Comparison of ENCODE assay signal across 10 cellular contexts in the genomic region with DNA sequence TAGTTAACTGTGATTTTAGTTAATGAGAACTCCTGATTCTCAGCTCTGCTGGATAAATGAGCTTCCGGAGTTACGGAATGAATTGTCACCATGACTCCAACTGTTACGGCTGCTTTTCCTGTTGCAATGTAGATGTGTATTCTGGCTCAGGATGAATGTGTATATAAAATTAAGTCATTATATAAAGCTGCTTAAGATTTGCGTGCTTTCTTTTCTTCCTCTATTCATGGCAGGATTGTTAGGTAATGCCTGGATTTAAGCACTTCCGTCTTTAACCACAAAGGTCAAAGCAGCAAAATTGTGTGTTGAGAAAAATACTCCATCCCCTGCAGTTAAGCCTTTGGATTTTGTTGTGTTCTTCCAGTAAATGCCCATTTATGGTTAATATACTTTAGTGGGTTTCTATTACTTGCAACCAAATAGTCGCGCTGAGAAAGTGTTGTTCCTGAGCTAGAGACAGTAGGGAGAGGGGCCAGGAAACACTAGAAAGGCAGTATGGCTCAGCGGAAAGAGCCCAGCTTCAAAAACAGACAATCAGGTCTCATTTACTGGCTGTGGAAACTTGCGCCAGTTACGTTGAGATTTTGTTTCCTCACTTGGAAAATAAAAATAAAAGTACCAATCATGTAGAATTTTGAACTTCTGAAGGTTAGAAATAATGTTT. TPM values are rescaled to one million over a fixed set of nuclear protein-coding genes. Genes with fewer than 3 reads are reported as not detected.
DNase-seq lines count a peak whose midpoint lies in the region; ATAC-seq and TF ChIP-seq lines count a peak whose summit lies in the region.
"Had no signal": no experiment of that assay in that cellular context is flagged by ENCODE, and none has a peak within 500 bp of the region (broad histone marks: within the 10 kb centered on the region; RNA-seq: fewer than 3 reads in every experiment).

No MANE protein-coding gene starts in this region.

- no peaks in the 10 kb centered on the region for H3K36me3 Mint-ChIP-seq in activated naive CD4-positive, alpha-beta T cell treated with anti-CD3 and anti-CD28 coated beads, Interleukin-2, amount 10 ng/mL, durations not matched to agents 7 days and 5 days
- H3K36me3 Mint-ChIP-seq in activated naive CD4-positive, alpha-beta T cell treated with anti-CD3 and anti-CD28 coated beads, Interleukin-2, amount 50 U/mL, for 72 hours: no peaks in the 10 kb centered on the region

- no peak for DNase-seq in activated naive CD4-positive, alpha-beta T cell treated with anti-CD3 and anti-CD28 coated beads, Interleukin-2, amount 10 ng/mL, durations not matched to agents 7 days and 5 days
- no peak for DNase-seq in activated naive CD4-positive, alpha-beta T cell treated with anti-CD3 and anti-CD28 coated beads, Interleukin-2, amount 50 U/mL, for 72 hours (ENCODE audit: low spot score in 2 of 2)
- DNase-seq in RWPE1 (ENCODE audit: low spot score) (peak; percentile 7), epithelial cell of esophagus (ENCODE audit: low read depth) (peak; percentile 60), body of pancreas (no peak), posterior cingulate gyrus (no peak), MM.1S (no peak)
- no peak for DNase-seq in effector CD8-positive, alpha-beta T cell (lab: John Stamatoyannopoulos, UW)
- DNase-seq: NCI-H1105 treated with DMSO at 0.1 percent for 48 hours, nephron progenitor cell had no signal

- POLR2A ChIA-PET in RWPE1 (lab: Yijun Ruan, JAX; ENCODE audit: low non-redundant PET): no interaction called here

- intact Hi-C loops in body of pancreas (cut with DNase I): no loop called here
- intact Hi-C loops in posterior cingulate gyrus (cut with DNase I): no loop called here

- H3K27me3 Mint-ChIP-seq in activated naive CD4-positive, alpha-beta T cell treated with anti-CD3 and anti-CD28 coated beads, Interleukin-2, amount 10 ng/mL, durations not matched to agents 7 days and 5 days: no peaks in the 10 kb centered on the region

- CTCF ChIA-PET in activated naive CD4-positive, alpha-beta T cell treated with anti-CD3 and anti-CD28 coated beads, Interleukin-2, amount 10 ng/mL, durations not matched to agents 7 days and 5 days (lab: Charles Lee): interaction anchor here (1.4 kb wide), 1 partner anchor 9 kb away, joined by 7 read pairs; the partner anchor contains the start of gene CCDC175
- CTCF ChIA-PET in RWPE1 (lab: Yijun Ruan, JAX): interaction anchor here (1.1 kb wide), 1 partner anchor 9 kb away, joined by 6 read pairs; the partner anchor contains the start of gene CCDC175

- H3K4me1 ChIP-seq in body of pancreas (no peaks in the 10 kb centered on the region), MM.1S (ENCODE audit: low read length) (no peaks in the 10 kb centered on the region)

- ATAC-seq in activated naive CD4-positive, alpha-beta T cell treated with anti-CD3 and anti-CD28 coated beads, Interleukin-2, amount 50 U/mL, for 72 hours: no peak
- no peak for ATAC-seq in body of pancreas

- no peaks in the 10 kb centered on the region for H3F3A ChIP-seq in MM.1S (ENCODE audit: insufficient read depth, low read length)

- no peak overlapping the region for H3K4me2 ChIP-seq in MM.1S (ENCODE audit: low read depth, low read length)

- peak overlapping the region; percentile 60 for H3K27ac Mint-ChIP-seq in activated naive CD4-positive, alpha-beta T cell treated with anti-CD3 and anti-CD28 coated beads, Interleukin-2, amount 10 ng/mL, durations not matched to agents 7 days and 5 days
- peak overlapping the region in 1 of 2 donors; percentile 15 for H3K27ac Mint-ChIP-seq in activated naive CD4-positive, alpha-beta T cell treated with anti-CD3 and anti-CD28 coated beads, Interleukin-2, amount 50 U/mL, for 72 hours
- H3K27ac Mint-ChIP-seq: nephron progenitor cell had no signal

- no peaks in the 10 kb centered on the region for H3K9me3 Mint-ChIP-seq in activated naive CD4-positive, alpha-beta T cell treated with anti-CD3 and anti-CD28 coated beads, Interleukin-2, amount 10 ng/mL, durations not matched to agents 7 days and 5 days
- no peaks in the 10 kb centered on the region for H3K9me3 Mint-ChIP-seq in activated naive CD4-positive, alpha-beta T cell treated with anti-CD3 and anti-CD28 coated beads, Interleukin-2, amount 50 U/mL, for 72 hours
- H3K9me3 Mint-ChIP-seq: nephron progenitor cell had no signal

- no peak overlapping the region for H3K9ac ChIP-seq in MM.1S (ENCODE audit: low read length)

- H3K4me3 Mint-ChIP-seq in activated naive CD4-positive, alpha-beta T cell treated with anti-CD3 and anti-CD28 coated beads, Interleukin-2, amount 10 ng/mL, durations not matched to agents 7 days and 5 days: peak overlapping the region; percentile 56
- H3K4me3 Mint-ChIP-seq: nephron progenitor cell had no signal

- H3K27ac ChIP-seq in RWPE1 (no peak overlapping the region), body of pancreas (no peak overlapping the region), MM.1S (ENCODE audit: low read length) (no peak overlapping the region)

- no peak for TF ChIP-seq CTCF in RWPE1 (conservative IDR thresholded peaks at IDR 0.05; ENCODE audit: low read depth)
- no peak for TF ChIP-seq CTCF in epithelial cell of esophagus (IDR thresholded peaks at IDR 0.05; ENCODE audit: insufficient read depth, low read depth, low read length, missing control alignments)
- no peak for TF ChIP-seq CTCF in body of pancreas (IDR thresholded peaks at IDR 0.05)
- no peak for TF ChIP-seq CTCF in MM.1S (IDR thresholded peaks at IDR 0.05; ENCODE audit: low read length)

- no peaks in the 10 kb centered on the region for H3K79me2 ChIP-seq in MM.1S (ENCODE audit: low read length)

- H2AFZ ChIP-seq in MM.1S (ENCODE audit: low read length): no peak overlapping the region

- H3K9me3 ChIP-seq in body of pancreas (no peaks in the 10 kb centered on the region), MM.1S (replicated peaks; ENCODE audit: insufficient read depth, low read length) (no peaks in the 10 kb centered on the region)

- H3K9me2 ChIP-seq in MM.1S (replicated peaks; ENCODE audit: insufficient read depth, low read length): no peaks in the 10 kb centered on the region

- no peak for TF ChIP-seq POLR2A in body of pancreas (IDR thresholded peaks at IDR 0.05)

- WGBS in body of pancreas, 2 donors: 71 to 85% methylated on average over 10 of the region's 10 CpGs

- no peak overlapping the region for H3K4me3 ChIP-seq in epithelial cell of esophagus (ENCODE audit: low read length)
- H3K4me3 ChIP-seq in body of pancreas: no peak overlapping the region
- no peak overlapping the region for H3K4me3 ChIP-seq in MM.1S (ENCODE audit: low read length)

- H3K4me1 Mint-ChIP-seq in activated naive CD4-positive, alpha-beta T cell treated with anti-CD3 and anti-CD28 coated beads, Interleukin-2, amount 10 ng/mL, durations not matched to agents 7 days and 5 days: peaks cover 13% of the 10 kb centered on the region

- no peaks in the 10 kb centered on the region for H3K36me3 ChIP-seq in body of pancreas (replicated peaks in 1 of 2; ENCODE audit: insufficient read depth in 1 of 2, low read depth in 2 of 2)
- no peaks in the 10 kb centered on the region for H3K36me3 ChIP-seq in MM.1S (replicated peaks; ENCODE audit: insufficient read depth, low read length)

- H3K27me3 ChIP-seq in body of pancreas: no peaks in the 10 kb centered on the region
- no peaks in the 10 kb centered on the region for H3K27me3 ChIP-seq in MM.1S (replicated peaks; ENCODE audit: insufficient read depth, low read length)

- H4K20me1 ChIP-seq in MM.1S (ENCODE audit: insufficient read depth, low read length): no peaks in the 10 kb centered on the region

RNA-seq across cellular contexts. Expression of gene CCDC175, which starts 9.4 kb away (rescaled TPM):
- total RNA-seq in activated naive CD4-positive, alpha-beta T cell treated with anti-CD3 and anti-CD28 coated beads, Interleukin-2, amount 50 U/mL, for 72 hours: not detected
- total RNA-seq in body of pancreas: not detected

Comparison
In these comparisons a context has a peak if more than half of its experiments do, and no peak if none do; other contexts are left out.
1. DNase-seq: peak in RWPE1 (single experiment) and epithelial cell of esophagus (single experiment); none in activated naive CD4-positive, alpha-beta T cell treated with anti-CD3 and anti-CD28 coated beads, Interleukin-2, amount 10 ng/mL, durations not matched to agents 7 days and 5 days (single experiment), activated naive CD4-positive, alpha-beta T cell treated with anti-CD3 and anti-CD28 coated beads, Interleukin-2, amount 50 U/mL, for 72 hours (0 of 2), effector CD8-positive, alpha-beta T cell (single experiment), body of pancreas (0 of 4), posterior cingulate gyrus (0 of 10) and MM.1S (single experiment).